ENCODE assay signal across 10 cellular contexts in the genomic region with DNA sequence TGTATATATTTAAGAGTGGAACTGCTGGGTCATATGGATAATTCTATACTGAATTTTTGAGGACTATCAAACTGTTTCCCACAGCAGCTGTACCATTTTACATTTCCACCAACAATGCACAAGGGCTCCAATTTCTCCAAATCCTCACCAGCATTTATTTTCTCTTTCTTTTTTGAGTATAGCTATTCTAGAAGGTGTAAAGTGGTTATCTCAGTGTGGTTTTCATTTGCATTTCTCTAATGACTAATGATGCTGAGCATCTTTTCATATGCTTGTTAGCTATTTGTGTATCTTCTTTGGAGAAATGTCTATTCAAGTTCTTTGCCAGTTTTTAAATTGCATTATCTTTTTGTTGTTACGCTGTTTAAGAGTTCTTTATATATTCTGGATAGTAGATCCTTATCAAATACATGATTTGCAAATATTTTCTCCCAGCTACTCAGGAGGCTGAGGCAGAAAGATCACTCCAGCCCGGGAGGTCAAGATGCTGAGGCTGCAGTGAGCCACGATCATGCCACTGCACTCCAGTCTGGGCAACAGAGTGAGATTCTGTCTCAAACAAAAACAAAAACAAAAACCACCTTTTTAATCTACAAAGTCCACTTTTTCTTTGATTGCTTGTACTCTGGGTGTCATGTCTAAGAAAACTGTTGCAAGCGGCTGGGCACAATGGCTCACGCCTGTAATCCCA. TPM values are rescaled to one million over a fixed set of nuclear protein-coding genes. Genes with fewer than 3 reads are reported as not detected.
DNase-seq lines count a peak whose midpoint lies in the region; ATAC-seq and TF ChIP-seq lines count a peak whose summit lies in the region.
"Had no signal": no experiment of that assay in that cellular context is flagged by ENCODE, and none has a peak within 500 bp of the region (broad histone marks: within the 10 kb centered on the region; RNA-seq: fewer than 3 reads in every experiment).

No MANE protein-coding gene starts in this region.

- CTCF ChIA-PET in activated CD8-positive, alpha-beta memory T cell treated with anti-CD3 and anti-CD28 coated beads, Interleukin-2, amount 10 ng/mL, durations not matched to agents 7 days and 5 days (lab: Charles Lee), result interaction anchor here (1.1 to 1.3 kb wide), 2 partner anchors 17 to 271 kb away, joined by 4 to 5 read pairs; no protein-coding TSS in a partner anchor

- H3K27me3 Mint-ChIP-seq in activated CD8-positive, alpha-beta memory T cell treated with anti-CD3 and anti-CD28 coated beads, Interleukin-2, amount 10 ng/mL, durations not matched to agents 7 days and 5 days, result no peaks in the 10 kb centered on the region
- H3K27me3 Mint-ChIP-seq in natural killer cell treated with Interleukin-12 subunit alpha and Interleukin-12 subunit beta and Interleukin-15 and Interleukin-18, amount 100 ng/mL, for 72 hours, result no peaks in the 10 kb centered on the region

- H3K4me3 ChIP-seq in SJCRH30 (no peak overlapping the region), esophagus muscularis mucosa (no peak overlapping the region)
- H3K4me3 ChIP-seq: lung had no signal

- peak; percentile 66 for ATAC-seq in activated CD8-positive, alpha-beta memory T cell treated with anti-CD3 and anti-CD28 coated beads, Interleukin-2, amount 10 ng/mL, durations not matched to agents 7 days and 5 days
- ATAC-seq in HG02588 (IDR thresholded peaks at IDR 0.05; ENCODE audit: unreplicated experiment) (peak; percentile 94), HG03432 (IDR thresholded peaks at IDR 0.05; ENCODE audit: unreplicated experiment) (peak; percentile 92)
- ATAC-seq in natural killer cell treated with Interleukin-12 subunit alpha and Interleukin-12 subunit beta and Interleukin-15 and Interleukin-18, amount 100 ng/mL, for 72 hours, result peak in 1 of 2 donors; percentile 71

- H3K36me3 Mint-ChIP-seq in activated CD8-positive, alpha-beta memory T cell treated with anti-CD3 and anti-CD28 coated beads, Interleukin-2, amount 10 ng/mL, durations not matched to agents 7 days and 5 days, result peaks cover 53% of the 10 kb centered on the region
- H3K36me3 Mint-ChIP-seq in natural killer cell treated with Interleukin-12 subunit alpha and Interleukin-12 subunit beta and Interleukin-15 and Interleukin-18, amount 100 ng/mL, for 72 hours, result peaks cover 34% of the 10 kb centered on the region

- H3K9me3 ChIP-seq in SJCRH30 (replicated peaks) (no peaks in the 10 kb centered on the region), esophagus muscularis mucosa (no peaks in the 10 kb centered on the region)

- 98% methylated on average over 5 of the region's 5 CpGs for WGBS in esophagus muscularis mucosa

- peaks cover 45% of the 10 kb centered on the region for H3K4me1 Mint-ChIP-seq in activated CD8-positive, alpha-beta memory T cell treated with anti-CD3 and anti-CD28 coated beads, Interleukin-2, amount 10 ng/mL, durations not matched to agents 7 days and 5 days
- H3K4me1 Mint-ChIP-seq in natural killer cell treated with Interleukin-12 subunit alpha and Interleukin-12 subunit beta and Interleukin-15 and Interleukin-18, amount 100 ng/mL, for 72 hours (ENCODE audit: low read depth in 2 of 2), result peaks cover 27 to 45% of the 10 kb centered on the region in 2 donors

- peaks cover 61% of the 10 kb centered on the region for H3K36me3 ChIP-seq in SJCRH30
- H3K36me3 ChIP-seq in esophagus muscularis mucosa, result peaks cover 15 to 60% (median 37%) of the 10 kb centered on the region in 4 donors

- no peak for TF ChIP-seq EP300 in esophagus muscularis mucosa (IDR thresholded peaks at IDR 0.05)

- peak overlapping the region; percentile 70 for H3K27ac Mint-ChIP-seq in activated CD8-positive, alpha-beta memory T cell treated with anti-CD3 and anti-CD28 coated beads, Interleukin-2, amount 10 ng/mL, durations not matched to agents 7 days and 5 days
- peak overlapping the region; percentile 66 to 69 for H3K27ac Mint-ChIP-seq in natural killer cell treated with Interleukin-12 subunit alpha and Interleukin-12 subunit beta and Interleukin-15 and Interleukin-18, amount 100 ng/mL, for 72 hours

- TF ChIP-seq CTCF in esophagus muscularis mucosa (IDR thresholded peaks at IDR 0.05), result no peak

- H3K4me3 Mint-ChIP-seq in activated CD8-positive, alpha-beta memory T cell treated with anti-CD3 and anti-CD28 coated beads, Interleukin-2, amount 10 ng/mL, durations not matched to agents 7 days and 5 days, result no peak overlapping the region
- peak overlapping the region; percentile 52 for H3K4me3 Mint-ChIP-seq in natural killer cell treated with Interleukin-12 subunit alpha and Interleukin-12 subunit beta and Interleukin-15 and Interleukin-18, amount 100 ng/mL, for 72 hours

- intact Hi-C loops in esophagus muscularis mucosa (cut with DNase I), result no loop called here

- no peaks in the 10 kb centered on the region for H3K9me3 Mint-ChIP-seq in activated CD8-positive, alpha-beta memory T cell treated with anti-CD3 and anti-CD28 coated beads, Interleukin-2, amount 10 ng/mL, durations not matched to agents 7 days and 5 days (ENCODE audit: low read depth)
- H3K9me3 Mint-ChIP-seq in natural killer cell treated with Interleukin-12 subunit alpha and Interleukin-12 subunit beta and Interleukin-15 and Interleukin-18, amount 100 ng/mL, for 72 hours, result no peaks in the 10 kb centered on the region

- DNase-seq in activated CD8-positive, alpha-beta memory T cell treated with anti-CD3 and anti-CD28 coated beads, Interleukin-2, amount 10 ng/mL, durations not matched to agents 7 days and 5 days, result no peak
- no peak for DNase-seq in activated CD8-positive, alpha-beta memory T cell treated with anti-CD3 and anti-CD28 coated beads, Interleukin-2, amount 50 U/mL, for 4 hours
- no peak for DNase-seq in natural killer cell treated with Interleukin-12 subunit alpha and Interleukin-12 subunit beta and Interleukin-15 and Interleukin-18, amount 100 ng/mL, for 72 hours (ENCODE audit: low spot score)
- DNase-seq in SJCRH30 (no peak), HuH-7 (ENCODE audit: low spot score) (no peak), esophagus muscularis mucosa (ENCODE audit: extremely low spot score) (no peak)
- DNase-seq: H7 had no signal

- H3K4me1 ChIP-seq in SJCRH30, result no peaks in the 10 kb centered on the region
- peaks cover 0 to 7% (median 3%) of the 10 kb centered on the region in 4 donors for H3K4me1 ChIP-seq in esophagus muscularis mucosa

- H3K27ac ChIP-seq in SJCRH30 (no peak overlapping the region), esophagus muscularis mucosa (replicated peaks in 1 of 4) (no peak overlapping the region)

- H3K27me3 ChIP-seq in SJCRH30 (no peaks in the 10 kb centered on the region), esophagus muscularis mucosa (no peaks in the 10 kb centered on the region)

- TF ChIP-seq POLR2A in esophagus muscularis mucosa (IDR thresholded peaks at IDR 0.05; ENCODE audit: low read depth), result no peak

RNA-seq across cellular contexts. Expression of gene GTF2A1, which starts 32.8 kb away (rescaled TPM):
- 10 to 100 TPM; 32.2 to 34.7 TPM for total RNA-seq in activated CD8-positive, alpha-beta memory T cell treated with anti-CD3 and anti-CD28 coated beads, Interleukin-2, amount 10 ng/mL, durations not matched to agents 7 days and 5 days
- 10 to 100 TPM; 17.2 to 31.5 TPM for total RNA-seq in natural killer cell treated with Interleukin-12 subunit alpha and Interleukin-12 subunit beta and Interleukin-15 and Interleukin-18, amount 100 ng/mL, for 72 hours
- 25.9 and 27.3 TPM in 2 replicates for total RNA-seq in SJCRH30 (2014; rRNA removed; shearing (Covaris generic))
- total RNA-seq in esophagus muscularis mucosa, result 10 to 100 TPM; 17.1 to 35.1 (median 28.4) TPM
